19 cellular contexts compared by ENCODE assay signal in the genomic region with DNA sequence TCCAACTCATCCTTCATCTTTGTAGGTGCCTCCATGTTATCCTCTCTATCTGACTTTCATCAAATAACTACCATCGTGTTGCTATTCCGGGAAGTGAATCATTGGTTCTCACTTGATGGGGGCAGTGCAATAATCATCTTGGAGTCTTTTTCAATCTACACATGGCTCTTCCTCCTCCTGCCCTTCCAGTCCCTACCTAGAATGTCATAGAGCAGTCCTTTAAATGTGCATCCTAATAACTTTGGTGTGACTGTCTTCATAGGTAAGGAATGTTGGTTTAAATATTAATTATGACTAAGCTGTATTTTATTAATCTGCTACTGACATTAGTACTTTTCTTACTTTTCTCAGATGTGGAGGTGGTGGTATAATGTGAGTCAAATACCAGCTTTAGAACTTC. TPM values are rescaled to one million over a fixed set of nuclear protein-coding genes. Genes with fewer than 3 reads are reported as not detected.
DNase-seq lines count a peak whose midpoint lies in the region; ATAC-seq, FAIRE-seq and TF ChIP-seq lines count a peak whose summit lies in the region.
"Had no signal": no experiment of that assay in that cellular context is flagged by ENCODE, and none has a peak within 500 bp of the region (broad histone marks: within the 10 kb centered on the region; RNA-seq: fewer than 3 reads in every experiment).

No MANE protein-coding gene starts in this region.

- H2BK5ac ChIP-seq in trophoblast cell (ENCODE audit: low read depth, low read length, poor library complexity), result no peak overlapping the region

- no peak overlapping the region for H4K12ac ChIP-seq in trophoblast cell (ENCODE audit: low read depth, low read length)

- no peak overlapping the region for H3K18ac ChIP-seq in trophoblast cell (ENCODE audit: low read length)

- no peak overlapping the region for H3K4ac ChIP-seq in trophoblast cell (ENCODE audit: low read depth, low read length)

- no peak overlapping the region for H3K14ac ChIP-seq in trophoblast cell (ENCODE audit: low read length)

- DNase-seq in GM19239 (ENCODE audit: insufficient read length, low spot score) (no peak), kidney tubule cell (ENCODE audit: low spot score) (peak; percentile 97), trophoblast cell (peak; percentile 42 to 84), ascending aorta (ENCODE audit: low spot score in 2 of 2) (no peak), left lung (no peak), COR-L47 (lab: John Stamatoyannopoulos, UW) (no peak), NCI-H1436 (lab: John Stamatoyannopoulos, UW) (no peak)
- DNase-seq: ACHN; BE2C; C1 segment of cervical spinal cord; Caco-2; CD4-positive, CD25-positive, alpha-beta regulatory T cell; CD8-positive, alpha-beta memory T cell; DMS79 treated with DMSO at 0.1 percent for 48 hours; GF-D8; H9 had no signal

- H4K91ac ChIP-seq in trophoblast cell (ENCODE audit: low read depth, low read length), result no peak overlapping the region

- no peaks in the 10 kb centered on the region for H3K9me3 ChIP-seq in trophoblast cell (ENCODE audit: insufficient read depth, low read depth, low read length)
- no peaks in the 10 kb centered on the region for H3K9me3 ChIP-seq in ascending aorta
- no peaks in the 10 kb centered on the region for H3K9me3 ChIP-seq in left lung
- H3K9me3 ChIP-seq: BE2C, Caco-2 had no signal

- H3K79me2 ChIP-seq in trophoblast cell (ENCODE audit: control insufficient read depth, insufficient read depth, low read length, poor library complexity), result no peaks in the 10 kb centered on the region

- no peaks in the 10 kb centered on the region for H3K27me3 ChIP-seq in trophoblast cell (ENCODE audit: insufficient read depth, low read length)
- no peaks in the 10 kb centered on the region for H3K27me3 ChIP-seq in ascending aorta
- H3K27me3 ChIP-seq in left lung, result no peaks in the 10 kb centered on the region
- H3K27me3 ChIP-seq: BE2C had no signal

- FAIRE-seq in GM19239 (lab: Jason Lieb, UNC), result peak; percentile 8
- FAIRE-seq: A204.1, H1, HTR-8/SVneo had no signal

- no peaks in the 10 kb centered on the region for H3K4me1 ChIP-seq in trophoblast cell (ENCODE audit: control insufficient read depth in 1 of 2, insufficient read depth in 2 of 2, low read length in 2 of 2)
- H3K4me1 ChIP-seq in ascending aorta, result no peaks in the 10 kb centered on the region
- H3K4me1 ChIP-seq in left lung, result peaks cover 0 to 11% of the 10 kb centered on the region in 2 donors
- H3K4me1 ChIP-seq: BE2C, Caco-2 had no signal

- no peak overlapping the region for H3K4me2 ChIP-seq in trophoblast cell (ENCODE audit: low read length)

- H2BK12ac ChIP-seq in trophoblast cell (ENCODE audit: low read length), result no peak overlapping the region

- H4K8ac ChIP-seq in trophoblast cell (ENCODE audit: low read depth, low read length), result no peak overlapping the region

- intact Hi-C loops in ascending aorta (cut with DNase I), result no loop called here
- intact Hi-C loops in left lung (cut with DNase I), result no loop called here

- H3K36me3 ChIP-seq in trophoblast cell (ENCODE audit: control insufficient read depth in 1 of 2, insufficient read depth in 2 of 2, low read length in 2 of 2) (no peaks in the 10 kb centered on the region), ascending aorta (no peaks in the 10 kb centered on the region), left lung (no peaks in the 10 kb centered on the region)
- H3K36me3 ChIP-seq: BE2C had no signal

- WGBS in trophoblast cell (ENCODE audit: extremely low coverage, insufficient coverage, insufficient read length), result no CpG with 5 or more reads among the region's 2 CpGs

- no peak overlapping the region for H2BK120ac ChIP-seq in trophoblast cell (ENCODE audit: insufficient read depth, low read length, poor library complexity)

- H3K27ac ChIP-seq in trophoblast cell (ENCODE audit: low read depth, low read length), result no peak overlapping the region
- no peak overlapping the region for H3K27ac ChIP-seq in ascending aorta
- no peak overlapping the region for H3K27ac ChIP-seq in left lung

- H3K79me1 ChIP-seq in trophoblast cell (ENCODE audit: low read length), result no peaks in the 10 kb centered on the region

- no peak for ATAC-seq in left lung

- no peak overlapping the region for H3K23ac ChIP-seq in trophoblast cell (ENCODE audit: low read length)

- H3K9ac ChIP-seq in trophoblast cell (ENCODE audit: low read length), result no peak overlapping the region

- TF ChIP-seq CTCF in ascending aorta (IDR thresholded peaks at IDR 0.05), result no peak
- no peak for TF ChIP-seq CTCF in left lung (IDR thresholded peaks at IDR 0.05)

- no peak overlapping the region for H2AFZ ChIP-seq in trophoblast cell (ENCODE audit: insufficient read depth, low read length, poor library complexity)

- no peak overlapping the region for H2AK5ac ChIP-seq in trophoblast cell (ENCODE audit: low read length)

- H3K4me3 ChIP-seq in trophoblast cell (ENCODE audit: low read depth, low read length), result no peak overlapping the region
- no peak overlapping the region for H3K4me3 ChIP-seq in ascending aorta
- H3K4me3 ChIP-seq in left lung, result no peak overlapping the region

RNA-seq across cellular contexts. Expression of gene CDK14, which starts 8.4 kb away (rescaled TPM):
- 5.5 and 6.3 TPM in 2 replicates for polyA plus RNA-seq in trophoblast cell (2013)
- 5.1 TPM for total RNA-seq in ascending aorta
- total RNA-seq in left lung, result 10 to 100 TPM; 37.5 to 45.1 TPM

Comparison
In these comparisons a context has a peak if more than half of its experiments do, and no peak if none do; other contexts are left out.
1. DNase-seq: peak in kidney tubule cell (single experiment) and trophoblast cell (2 of 2); none in GM19239 (single experiment), ascending aorta (0 of 2), left lung (0 of 2), COR-L47 (single experiment) and NCI-H1436 (single experiment).